In genomic region chr1:245008761-245009160, GRCh38 we compare ENCODE assay signal across 17 cellular contexts.
"Had no signal": no experiment of that assay in that cellular context is flagged by ENCODE, and none has a peak within 500 bp of the region (broad histone marks: within the 10 kb centered on the region; RNA-seq: fewer than 3 reads in every experiment).

No MANE protein-coding gene starts in this region.

- DNase-seq: activated CD4-positive, alpha-beta T cell treated with anti-CD3 and anti-CD28 coated beads, Interleukin-2, amount 50 U/mL, for 1 hour; activated CD4-positive, CD25-positive, alpha-beta regulatory T cell treated with anti-CD3 and anti-CD28 coated beads, Interleukin-2, amount 50 U/mL, for 72 hours; activated CD8-positive, alpha-beta memory T cell treated with anti-CD3 and anti-CD28 coated beads, Interleukin-2, amount 50 U/mL, for 4 hours; activated gamma-delta T cell; activated T-cell treated with anti-CD3 and anti-CD28 coated beads, Interleukin-2, amount 50 U/mL, for 72 hours; dorsolateral prefrontal cortex; gastrocnemius medialis; heart left ventricle; left ventricle myocardium inferior; mammary epithelial cell; nephron progenitor cell; nucleus accumbens; stimulated activated naive CD4-positive, alpha-beta T cell treated with Interleukin-2 at 50 U/mL for 16 hours; T1000 had no signal

- ATAC-seq: activated T-cell treated with anti-CD3 and anti-CD28 coated beads, Interleukin-2, amount 50 U/mL, for 72 hours; gastrocnemius medialis had no signal

- H3K27ac Mint-ChIP-seq: activated naive CD4-positive, alpha-beta T cell treated with anti-CD3 and anti-CD28 coated beads, Interleukin-2, amount 50 U/mL, for 24 hours; activated T-cell treated with anti-CD3 and anti-CD28 coated beads, Interleukin-2, amount 50 U/mL, for 72 hours; nephron progenitor cell had no signal

- H3K9me3 Mint-ChIP-seq: activated naive CD4-positive, alpha-beta T cell treated with anti-CD3 and anti-CD28 coated beads, Interleukin-2, amount 50 U/mL, for 24 hours; activated T-cell treated with anti-CD3 and anti-CD28 coated beads, Interleukin-2, amount 50 U/mL, for 72 hours; nephron progenitor cell had no signal

- H3K27me3 Mint-ChIP-seq: activated naive CD4-positive, alpha-beta T cell treated with anti-CD3 and anti-CD28 coated beads, Interleukin-2, amount 50 U/mL, for 24 hours had no signal

- H3K36me3 ChIP-seq: cardiac muscle cell, gastrocnemius medialis, heart left ventricle, left ventricle myocardium inferior, thyroid gland had no signal

- H3K4me3 Mint-ChIP-seq: activated naive CD4-positive, alpha-beta T cell treated with anti-CD3 and anti-CD28 coated beads, Interleukin-2, amount 50 U/mL, for 24 hours; activated T-cell treated with anti-CD3 and anti-CD28 coated beads, Interleukin-2, amount 50 U/mL, for 72 hours; nephron progenitor cell had no signal

- H3K4me1 ChIP-seq: gastrocnemius medialis had no signal

- H3K27me3 ChIP-seq: cardiac muscle cell, dorsolateral prefrontal cortex, gastrocnemius medialis, heart left ventricle, thyroid gland had no signal

- H3K4me1 Mint-ChIP-seq: activated naive CD4-positive, alpha-beta T cell treated with anti-CD3 and anti-CD28 coated beads, Interleukin-2, amount 50 U/mL, for 24 hours had no signal

- H3K4me3 ChIP-seq: cardiac muscle cell, dorsolateral prefrontal cortex, gastrocnemius medialis, heart left ventricle, left ventricle myocardium inferior, thyroid gland had no signal

- H3K9me3 ChIP-seq: gastrocnemius medialis, heart left ventricle, left ventricle myocardium inferior, thyroid gland had no signal

- H3K27ac ChIP-seq: cardiac muscle cell, dorsolateral prefrontal cortex, gastrocnemius medialis, heart left ventricle, thyroid gland had no signal
